19 cellular contexts compared by ENCODE assay signal in the genomic region with DNA sequence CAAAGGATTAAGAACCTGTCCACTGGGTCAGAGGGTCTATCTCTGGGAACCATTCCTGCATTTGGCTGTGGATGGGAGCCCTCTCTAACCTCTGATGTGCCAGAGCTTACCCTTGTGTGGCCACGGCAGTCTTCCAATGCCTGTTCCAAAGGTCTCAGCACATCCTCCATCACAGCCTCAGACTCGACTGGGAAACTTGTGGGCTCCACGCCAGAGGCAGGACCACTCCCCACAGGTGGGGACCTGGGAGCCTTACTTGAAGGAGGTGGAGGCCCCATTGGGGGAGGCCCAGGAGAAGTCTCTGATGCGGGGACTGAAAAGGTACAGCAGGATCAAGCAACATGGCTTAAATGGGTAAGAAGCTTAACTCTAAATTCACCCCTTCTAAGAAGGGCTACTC. TPM values are rescaled to one million over a fixed set of nuclear protein-coding genes. Genes with fewer than 3 reads are reported as not detected.
A peak's percentile ranks its signal among the peaks of the same experiment; 100 is the strongest.
DNase-seq lines count a peak whose midpoint lies in the region; ATAC-seq and TF ChIP-seq lines count a peak whose summit lies in the region.
"Had no signal": no experiment of that assay in that cellular context is flagged by ENCODE, and none has a peak within 500 bp of the region (broad histone marks: within the 10 kb centered on the region; RNA-seq: fewer than 3 reads in every experiment).

No MANE protein-coding gene starts in this region.

- in situ Hi-C loops in KBM-7 (cut with MboI; ENCODE audit: low pct_unique_long_range_greater_than_20kb, low sequenced_read_pairs) = no loop called here

- no peaks in the 10 kb centered on the region for H3K9me3 Mint-ChIP-seq in activated CD8-positive, alpha-beta T cell treated with anti-CD3 and anti-CD28 coated beads for 36 hours
- H3K9me3 Mint-ChIP-seq in activated CD8-positive, alpha-beta T cell treated with anti-CD3 and anti-CD28 coated beads, Interleukin-2, amount 10 ng/mL, durations not matched to agents 7 days and 5 days (ENCODE audit: insufficient read depth) = no peaks in the 10 kb centered on the region
- H3K9me3 Mint-ChIP-seq in CD4-positive, CD25-positive, alpha-beta regulatory T cell = no peaks in the 10 kb centered on the region
- H3K9me3 Mint-ChIP-seq in naive thymus-derived CD4-positive, alpha-beta T cell = peaks cover 0 to 4% (median 0%) of the 10 kb centered on the region in 11 donors

- peak overlapping the region; percentile 17 for H3K27ac ChIP-seq in CD4-positive, CD25-positive, alpha-beta regulatory T cell (ENCODE audit: insufficient read depth, low read length, poor library complexity, severe bottlenecking)
- H3K27ac ChIP-seq in epithelial cell of prostate = peak overlapping the region; percentile 73
- no peak overlapping the region for H3K27ac ChIP-seq in naive thymus-derived CD4-positive, alpha-beta T cell (ENCODE audit: low read depth, low read length)
- H3K27ac ChIP-seq: C4-2B had no signal

- CTCF ChIA-PET in activated CD8-positive, alpha-beta T cell treated with anti-CD3 and anti-CD28 coated beads for 36 hours (lab: Charles Lee) = interaction anchor here (1.1 to 2.5 kb wide), 3 partner anchors 9 to 87 kb away, joined by 3 to 8 read pairs (median 5); a partner anchor contains a TSS
- CTCF ChIA-PET in activated CD8-positive, alpha-beta T cell treated with anti-CD3 and anti-CD28 coated beads, Interleukin-2, amount 10 ng/mL, durations not matched to agents 7 days and 5 days (lab: Charles Lee) = interaction anchor here (1.4 to 1.5 kb wide), 2 partner anchors 10 to 83 kb away, joined by 4 to 5 read pairs; no protein-coding TSS in a partner anchor
- CTCF ChIA-PET in naive thymus-derived CD4-positive, alpha-beta T cell (lab: Charles Lee) = no interaction called here

- ATAC-seq in activated CD8-positive, alpha-beta T cell treated with anti-CD3 and anti-CD28 coated beads for 36 hours = no peak
- ATAC-seq in activated CD8-positive, alpha-beta T cell treated with anti-CD3 and anti-CD28 coated beads, Interleukin-2, amount 10 ng/mL, durations not matched to agents 7 days and 5 days = no peak
- ATAC-seq in CD4-positive, CD25-positive, alpha-beta regulatory T cell (ENCODE audit: low read depth in 2 of 2) = no peak
- no peak for ATAC-seq in naive thymus-derived CD4-positive, alpha-beta T cell
- ATAC-seq: HepG2 had no signal

- peak overlapping the region; percentile 98 for H3K27ac Mint-ChIP-seq in activated CD8-positive, alpha-beta T cell treated with anti-CD3 and anti-CD28 coated beads for 36 hours
- no peak overlapping the region for H3K27ac Mint-ChIP-seq in activated CD8-positive, alpha-beta T cell treated with anti-CD3 and anti-CD28 coated beads, Interleukin-2, amount 10 ng/mL, durations not matched to agents 7 days and 5 days
- peak overlapping the region in 1 of 3 donors; percentile 74 for H3K27ac Mint-ChIP-seq in CD4-positive, CD25-positive, alpha-beta regulatory T cell
- H3K27ac Mint-ChIP-seq in naive thymus-derived CD4-positive, alpha-beta T cell = peak overlapping the region in 4 of 9 donors; percentile 13 to 99 (median 33)

- H3K4me1 Mint-ChIP-seq in activated CD8-positive, alpha-beta T cell treated with anti-CD3 and anti-CD28 coated beads for 36 hours (ENCODE audit: low read depth) = peaks cover 74% of the 10 kb centered on the region
- H3K4me1 Mint-ChIP-seq in activated CD8-positive, alpha-beta T cell treated with anti-CD3 and anti-CD28 coated beads, Interleukin-2, amount 10 ng/mL, durations not matched to agents 7 days and 5 days (ENCODE audit: low read depth) = peaks cover 80% of the 10 kb centered on the region
- H3K4me1 Mint-ChIP-seq in CD4-positive, CD25-positive, alpha-beta regulatory T cell = peaks cover 37 to 82% (median 58%) of the 10 kb centered on the region in 4 donors
- H3K4me1 Mint-ChIP-seq in naive thymus-derived CD4-positive, alpha-beta T cell = peaks cover 60 to 83% (median 71%) of the 10 kb centered on the region in 7 donors

- H3K4me3 ChIP-seq in CD4-positive, CD25-positive, alpha-beta regulatory T cell (ENCODE audit: low read depth, low read length) = no peak overlapping the region
- no peak overlapping the region for H3K4me3 ChIP-seq in naive thymus-derived CD4-positive, alpha-beta T cell (ENCODE audit: low read length)
- H3K4me3 ChIP-seq: HAP-1 had no signal

- peaks cover 29% of the 10 kb centered on the region for H3K36me3 ChIP-seq in CD4-positive, CD25-positive, alpha-beta regulatory T cell (ENCODE audit: control insufficient read depth, insufficient read depth, low read length)
- H3K36me3 ChIP-seq in naive thymus-derived CD4-positive, alpha-beta T cell (ENCODE audit: control insufficient read depth in 2 of 3, insufficient read depth in 3 of 3, low read length in 3 of 3) = peaks cover 10 to 27% (median 15%) of the 10 kb centered on the region in 3 experiments

- DNase-seq in activated CD8-positive, alpha-beta T cell treated with anti-CD3 and anti-CD28 coated beads for 36 hours = no peak
- DNase-seq in activated CD8-positive, alpha-beta T cell treated with anti-CD3 and anti-CD28 coated beads, Interleukin-2, amount 10 ng/mL, durations not matched to agents 7 days and 5 days = no peak
- no peak for DNase-seq in CD4-positive, CD25-positive, alpha-beta regulatory T cell
- DNase-seq in epithelial cell of prostate (ENCODE audit: low read depth, low spot score) (no peak), posterior vena cava (ENCODE audit: low spot score) (peak; percentile 58), KBM-7 (no peak), NCI-H446 (lab: John Stamatoyannopoulos, UW) (no peak)
- DNase-seq in naive thymus-derived CD4-positive, alpha-beta T cell = no peak
- DNase-seq: Caco-2, DMS53, Karpas-422, MM.1S, NCI-H2029, NCI-H2171 treated with DMSO at 0.1 percent for 48 hours, NCI-H510A, NCI-H82 had no signal

- POLR2A ChIA-PET in activated CD8-positive, alpha-beta T cell treated with anti-CD3 and anti-CD28 coated beads for 36 hours (lab: Charles Lee) = interaction anchor here (1.0 to 3.2 kb wide), 4 partner anchors 17 to 95 kb away, joined by 3 to 15 read pairs (median 4); a partner anchor contains a TSS
- POLR2A ChIA-PET in activated CD8-positive, alpha-beta T cell treated with anti-CD3 and anti-CD28 coated beads, Interleukin-2, amount 10 ng/mL, durations not matched to agents 7 days and 5 days (lab: Charles Lee) = no interaction called here
- POLR2A ChIA-PET in naive thymus-derived CD4-positive, alpha-beta T cell (lab: Charles Lee) = interaction anchor here (0.7 to 11.7 kb wide), 4 partner anchors 12 to 95 kb away, joined by 3 to 248 read pairs (median 5); a partner anchor contains a TSS

- H3K9me3 ChIP-seq in CD4-positive, CD25-positive, alpha-beta regulatory T cell (ENCODE audit: control insufficient read depth in 2 of 2, low read length in 2 of 2) = no peaks in the 10 kb centered on the region
- H3K9me3 ChIP-seq in naive thymus-derived CD4-positive, alpha-beta T cell (ENCODE audit: control insufficient read depth in 2 of 3, low read length in 3 of 3) = no peaks in the 10 kb centered on the region
- H3K9me3 ChIP-seq: Caco-2, HAP-1 had no signal

- TF ChIP-seq CTCF in activated CD8-positive, alpha-beta T cell treated with anti-CD3 and anti-CD28 coated beads for 36 hours (IDR thresholded peaks at IDR 0.05) = no peak

- peaks cover 69% of the 10 kb centered on the region for H3K36me3 Mint-ChIP-seq in activated CD8-positive, alpha-beta T cell treated with anti-CD3 and anti-CD28 coated beads for 36 hours (ENCODE audit: low read depth)
- H3K36me3 Mint-ChIP-seq in activated CD8-positive, alpha-beta T cell treated with anti-CD3 and anti-CD28 coated beads, Interleukin-2, amount 10 ng/mL, durations not matched to agents 7 days and 5 days (ENCODE audit: low read depth) = peaks cover 64% of the 10 kb centered on the region
- peaks cover 40% of the 10 kb centered on the region for H3K36me3 Mint-ChIP-seq in CD4-positive, CD25-positive, alpha-beta regulatory T cell
- H3K36me3 Mint-ChIP-seq in naive thymus-derived CD4-positive, alpha-beta T cell = peaks cover 6 to 40% (median 22%) of the 10 kb centered on the region in 5 donors

- intact Hi-C loops in activated CD8-positive, alpha-beta T cell treated with anti-CD3 and anti-CD28 coated beads for 36 hours (cut with micrococcal nuclease) = no loop called here
- intact Hi-C loops in posterior vena cava (cut with DNase I) = no loop called here
- intact Hi-C loops in naive thymus-derived CD4-positive, alpha-beta T cell (cut with micrococcal nuclease) = no loop called here

- no peak overlapping the region for H3K4me3 Mint-ChIP-seq in activated CD8-positive, alpha-beta T cell treated with anti-CD3 and anti-CD28 coated beads for 36 hours
- H3K4me3 Mint-ChIP-seq in activated CD8-positive, alpha-beta T cell treated with anti-CD3 and anti-CD28 coated beads, Interleukin-2, amount 10 ng/mL, durations not matched to agents 7 days and 5 days = no peak overlapping the region
- peak overlapping the region in 1 of 4 donors; percentile 67 for H3K4me3 Mint-ChIP-seq in CD4-positive, CD25-positive, alpha-beta regulatory T cell
- no peak overlapping the region for H3K4me3 Mint-ChIP-seq in naive thymus-derived CD4-positive, alpha-beta T cell

- H3K27me3 Mint-ChIP-seq in activated CD8-positive, alpha-beta T cell treated with anti-CD3 and anti-CD28 coated beads for 36 hours = no peaks in the 10 kb centered on the region
- no peaks in the 10 kb centered on the region for H3K27me3 Mint-ChIP-seq in activated CD8-positive, alpha-beta T cell treated with anti-CD3 and anti-CD28 coated beads, Interleukin-2, amount 10 ng/mL, durations not matched to agents 7 days and 5 days (ENCODE audit: low read depth)
- no peaks in the 10 kb centered on the region for H3K27me3 Mint-ChIP-seq in CD4-positive, CD25-positive, alpha-beta regulatory T cell
- no peaks in the 10 kb centered on the region for H3K27me3 Mint-ChIP-seq in naive thymus-derived CD4-positive, alpha-beta T cell

- H3K4me1 ChIP-seq in CD4-positive, CD25-positive, alpha-beta regulatory T cell (ENCODE audit: control insufficient read depth, insufficient read depth, low read length, poor library complexity, severe bottlenecking) = peaks cover 47% of the 10 kb centered on the region
- peaks cover 25 to 40% of the 10 kb centered on the region in 2 donors for H3K4me1 ChIP-seq in naive thymus-derived CD4-positive, alpha-beta T cell (ENCODE audit: control insufficient read depth in 2 of 2, insufficient read depth in 2 of 2, low read length in 2 of 2)

- H3K27me3 ChIP-seq in CD4-positive, CD25-positive, alpha-beta regulatory T cell (ENCODE audit: control insufficient read depth, insufficient read depth, low read length) = no peaks in the 10 kb centered on the region
- no peaks in the 10 kb centered on the region for H3K27me3 ChIP-seq in naive thymus-derived CD4-positive, alpha-beta T cell (ENCODE audit: control insufficient read depth in 2 of 2, insufficient read depth in 2 of 2, low read length in 2 of 2)

RNA-seq across cellular contexts. Expression of a gene that starts 4.4 kb away (rescaled TPM):
- total RNA-seq in activated CD8-positive, alpha-beta T cell treated with anti-CD3 and anti-CD28 coated beads for 36 hours = 10 to 100 TPM; 19.6 to 20.3 TPM
- total RNA-seq in activated CD8-positive, alpha-beta T cell treated with anti-CD3 and anti-CD28 coated beads, Interleukin-2, amount 10 ng/mL, durations not matched to agents 7 days and 5 days = 1 to 10 TPM; 7.4 to 8.6 TPM
- total RNA-seq in CD4-positive, CD25-positive, alpha-beta regulatory T cell = 11.8 TPM
- 10 to 100 TPM; 28.4 to 44.7 (median 40.5) TPM for polyA plus RNA-seq in CD4-positive, CD25-positive, alpha-beta regulatory T cell
- total RNA-seq in posterior vena cava = 10 to 100 TPM in 1 of 2 donors, 1 to 10 TPM in 1; 8.5 to 11.0 TPM
- 10 to 100 TPM; 12.5 to 19.5 (median 16.2) TPM for total RNA-seq in naive thymus-derived CD4-positive, alpha-beta T cell
- polyA plus RNA-seq in naive thymus-derived CD4-positive, alpha-beta T cell = 10 to 100 TPM; 61.7 to 80.8 TPM

RNA-seq across cellular contexts. Expression of a gene that starts 5.4 kb away (rescaled TPM):
- 10 to 100 TPM; 47.8 to 49.5 TPM for total RNA-seq in activated CD8-positive, alpha-beta T cell treated with anti-CD3 and anti-CD28 coated beads for 36 hours
- total RNA-seq in activated CD8-positive, alpha-beta T cell treated with anti-CD3 and anti-CD28 coated beads, Interleukin-2, amount 10 ng/mL, durations not matched to agents 7 days and 5 days = 10 to 100 TPM; 42.7 to 43.4 TPM
- total RNA-seq in CD4-positive, CD25-positive, alpha-beta regulatory T cell = 38.9 TPM
- 10 to 100 TPM; 36.6 to 44.3 (median 38.4) TPM for polyA plus RNA-seq in CD4-positive, CD25-positive, alpha-beta regulatory T cell
- 10 to 100 TPM; 27.9 to 28.0 TPM for total RNA-seq in posterior vena cava
- 10 to 100 TPM; 23.8 to 45.5 (median 34.0) TPM for total RNA-seq in naive thymus-derived CD4-positive, alpha-beta T cell
- polyA plus RNA-seq in naive thymus-derived CD4-positive, alpha-beta T cell = 10 to 100 TPM; 31.1 to 34.4 TPM

RNA-seq across cellular contexts. Expression of a gene that starts 12.5 kb away (rescaled TPM):
- total RNA-seq in activated CD8-positive, alpha-beta T cell treated with anti-CD3 and anti-CD28 coated beads for 36 hours = 10 to 100 TPM; 24.9 TPM
- total RNA-seq in activated CD8-positive, alpha-beta T cell treated with anti-CD3 and anti-CD28 coated beads, Interleukin-2, amount 10 ng/mL, durations not matched to agents 7 days and 5 days = 10 to 100 TPM; 24.1 to 25.0 TPM
- total RNA-seq in CD4-positive, CD25-positive, alpha-beta regulatory T cell = 50.8 TPM
- 1 to 10 TPM; 3.4 to 5.2 (median 4.0) TPM for polyA plus RNA-seq in CD4-positive, CD25-positive, alpha-beta regulatory T cell
- total RNA-seq in posterior vena cava = 10 to 100 TPM; 12.5 to 19.7 TPM
- 10 to 100 TPM; 37.9 to 77.8 (median 72.4) TPM for total RNA-seq in naive thymus-derived CD4-positive, alpha-beta T cell
- polyA plus RNA-seq in naive thymus-derived CD4-positive, alpha-beta T cell = 1 to 10 TPM; 6.3 to 6.8 TPM

RNA-seq across cellular contexts. Expression of a gene that starts 12.8 kb away (rescaled TPM):
- 10 to 100 TPM; 72.9 to 73.6 TPM for total RNA-seq in activated CD8-positive, alpha-beta T cell treated with anti-CD3 and anti-CD28 coated beads for 36 hours
- 10 to 100 TPM; 88.9 to 98.2 TPM for total RNA-seq in activated CD8-positive, alpha-beta T cell treated with anti-CD3 and anti-CD28 coated beads, Interleukin-2, amount 10 ng/mL, durations not matched to agents 7 days and 5 days
- total RNA-seq in CD4-positive, CD25-positive, alpha-beta regulatory T cell = 35.0 TPM
- 10 to 100 TPM; 69.3 to 89.5 (median 78.0) TPM for polyA plus RNA-seq in CD4-positive, CD25-positive, alpha-beta regulatory T cell
- 10 to 100 TPM; 43.9 to 55.0 TPM for total RNA-seq in posterior vena cava
- 10 to 100 TPM; 40.4 to 90.1 (median 52.4) TPM for total RNA-seq in naive thymus-derived CD4-positive, alpha-beta T cell
- polyA plus RNA-seq in naive thymus-derived CD4-positive, alpha-beta T cell = 100 to 1,000 TPM; 112 to 142 TPM
